In genomic region chr5:20087299-20087698, GRCh38 we compare ENCODE assay signal across 25 cellular contexts.
"Had no signal": no experiment of that assay in that cellular context is flagged by ENCODE, and none has a peak within 500 bp of the region (broad histone marks: within the 10 kb centered on the region; RNA-seq: fewer than 3 reads in every experiment).

No MANE protein-coding gene starts in this region.

- H3K4me2 ChIP-seq: neural progenitor cell had no signal

- H3K27ac ChIP-seq: left ventricle myocardium inferior, neural progenitor cell, neutrophil, ovary, right atrium auricular region, sigmoid colon, tibial nerve, uterus had no signal

- H3K27me3 ChIP-seq: neural progenitor cell, neutrophil, ovary, right atrium auricular region, sigmoid colon, spleen, tibial nerve, uterus had no signal

- ATAC-seq: natural killer cell; stimulated activated memory B cell treated with anti-CD40 and anti-IgM and Interleukin-4, amounts not matched to agents 10 μg/mL and 1 μg/mL and 100 μg/mL, for 72 hours; stimulated activated naive CD8-positive, alpha-beta T cell treated with anti-CD3 and anti-CD28 coated beads, Interleukin-15, amount 100 ng/mL, for 72 hours had no signal

- H2AFZ ChIP-seq: neural progenitor cell had no signal

- H3K4me1 ChIP-seq: left ventricle myocardium inferior, neural progenitor cell, right atrium auricular region, sigmoid colon, spleen, tibial nerve, uterus had no signal

- H3K9me3 ChIP-seq: neutrophil, ovary, uterus had no signal

- DNase-seq: hypothalamus; islet precursor cell; left ventricle myocardium inferior; mesendoderm; naive B cell; natural killer cell; nephron progenitor cell; ovary; sigmoid colon; small intestine; spleen; stimulated activated CD4-positive, alpha-beta T cell treated with anti-CD3 and anti-CD28 coated beads, Interleukin-1b, Interleukin-23, amount 100 ng/mL, for 48 hours; stimulated activated CD4-positive, alpha-beta T cell treated with anti-CD3 and anti-CD28 coated beads, Interleukin-2, amount 100 ng/mL, for 48 hours; stimulated activated CD4-positive, alpha-beta T cell treated with anti-CD3 and anti-CD28 coated beads, Interleukin-4, amount 100 ng/mL, for 4 hours; stimulated activated CD8-positive, alpha-beta memory T cell treated with anti-CD3 and anti-CD28 coated beads, Interleukin-4, amount 100 ng/mL, for 48 hours; stimulated activated naive CD4-positive, alpha-beta T cell treated with Interleukin-2 at 50 U/mL for 16 hours; stimulated activated naive CD8-positive, alpha-beta T cell treated with anti-CD3 and anti-CD28 coated beads, Interleukin-15, amount 100 ng/mL, for 72 hours; substantia nigra; uterus had no signal

- H3K36me3 ChIP-seq: left ventricle myocardium inferior, neural progenitor cell, neutrophil, ovary, right atrium auricular region, sigmoid colon, spleen, tibial nerve, uterus had no signal

- H3K4me3 ChIP-seq: left ventricle myocardium inferior, lung, neural progenitor cell, ovary, right atrium auricular region, sigmoid colon, spleen, tibial nerve, uterus had no signal

- H3K9ac ChIP-seq: neural progenitor cell had no signal
